In the genomic region with DNA sequence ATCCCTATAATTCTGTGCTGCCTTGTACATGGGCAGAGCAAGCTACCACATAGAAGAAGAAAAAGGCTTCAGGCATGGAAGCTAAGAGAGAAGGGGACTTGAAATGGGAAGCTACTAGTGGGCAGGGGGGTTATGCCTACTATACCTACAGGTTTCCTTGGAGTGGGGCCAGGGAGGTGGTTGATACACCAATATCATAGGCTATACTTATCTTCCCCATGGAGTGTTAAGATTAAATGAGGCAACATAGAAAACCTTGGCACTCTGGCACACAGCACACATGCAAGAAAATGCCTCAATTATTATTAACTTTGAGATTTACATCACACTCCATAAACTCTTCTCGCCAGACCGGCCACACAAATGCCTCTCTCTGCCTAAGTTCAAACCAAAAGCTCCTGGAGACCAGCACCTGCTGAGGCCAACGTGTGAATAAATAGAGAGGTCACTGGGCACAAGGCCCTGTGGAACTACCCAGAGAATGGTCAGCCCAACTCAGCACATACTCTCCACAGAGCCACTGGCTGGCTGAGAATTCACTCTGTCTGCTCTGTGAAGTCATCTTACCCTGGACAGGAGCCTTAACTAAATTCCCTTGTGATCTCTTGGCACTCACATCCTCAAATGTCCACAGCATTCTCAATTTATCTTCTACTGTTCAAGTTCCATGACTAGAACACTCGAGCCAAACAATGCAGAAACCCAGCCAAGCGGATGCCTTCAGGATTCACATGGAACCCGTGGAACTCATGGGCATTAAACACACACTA, we compare ENCODE assay signal across 20 cellular contexts.
DNase-seq lines count a peak whose midpoint lies in the region; ATAC-seq, FAIRE-seq and TF ChIP-seq lines count a peak whose summit lies in the region.
"Had no signal": no experiment of that assay in that cellular context is flagged by ENCODE, and none has a peak within 500 bp of the region (broad histone marks: within the 10 kb centered on the region; RNA-seq: fewer than 3 reads in every experiment).

No MANE protein-coding gene starts in this region.

- peaks cover 0 to 14% (median 7%) of the 10 kb centered on the region in 12 donors for H3K4me1 ChIP-seq in heart left ventricle

- peak overlapping the region in 11 of 12 donors; percentile 49 to 88 (median 75) for H3K27ac ChIP-seq in heart left ventricle
- H3K27ac ChIP-seq: SK-N-MC had no signal

- peak; percentile 4 for DNase-seq in epithelial cell of proximal tubule (ENCODE audit: low read depth)
- peak in 4 of 5 donors; percentile 68 to 81 (median 76) for DNase-seq in heart left ventricle
- DNase-seq in mucosa of gallbladder (ENCODE audit: low spot score): peak; percentile 35
- DNase-seq in T-helper 2 cell treated with Interferon-gamma antibody and Interleukin-4, amounts not matched to agents 5 μg/mL and 100 μg/mL, for 36 hours (ENCODE audit: low spot score): no peak
- DNase-seq in NOMO-1 treated with DMSO at 0.1 percent for 48 hours (lab: John Stamatoyannopoulos, UW; ENCODE audit: unreplicated experiment): no peak
- DNase-seq in HUDEP-2 (lab: John Stamatoyannopoulos, UW; ENCODE audit: unreplicated experiment in 76 of 76): no peak
- no peak for DNase-seq in GM12891 (ENCODE audit: insufficient read length, low spot score)
- DNase-seq: CD4-positive, CD25-positive, alpha-beta regulatory T cell; GOT3; KG1; NCI-H1105 treated with DMSO at 0.1 percent for 48 hours; NCI-H2029 treated with DMSO at 0.1 percent for 48 hours; NCI-H2171; NCI-H345; NCI-H524; NCI-H774; PC-3; SHP77 treated with DMSO at 0.1 percent for 48 hours had no signal

- ATAC-seq in heart left ventricle: peak; percentile 98 to 99 (median 98)
- ATAC-seq: HCT116, PC-3 had no signal

- no peaks in the 10 kb centered on the region for H3K27me3 Mint-ChIP-seq in T-helper 2 cell treated with Interferon-gamma antibody and Interleukin-4, amounts not matched to agents 5 μg/mL and 100 μg/mL, for 36 hours (ENCODE audit: low read depth)
- H3K27me3 Mint-ChIP-seq: CD4-positive, CD25-positive, alpha-beta regulatory T cell had no signal

- H3K4me3 ChIP-seq in epithelial cell of proximal tubule (ENCODE audit: low read depth, low read length) (no peak overlapping the region), heart left ventricle (no peak overlapping the region)
- H3K4me3 ChIP-seq: SK-N-MC had no signal

- 20 to 34% (median 30%) methylated on average over 6 of the region's 6 CpGs for WGBS in heart left ventricle, 4 donors

- H3K4me1 Mint-ChIP-seq in T-helper 2 cell treated with Interferon-gamma antibody and Interleukin-4, amounts not matched to agents 5 μg/mL and 100 μg/mL, for 36 hours (ENCODE audit: low read depth): no peaks in the 10 kb centered on the region
- H3K4me1 Mint-ChIP-seq: CD4-positive, CD25-positive, alpha-beta regulatory T cell had no signal

- H3K27ac Mint-ChIP-seq in T-helper 2 cell treated with Interferon-gamma antibody and Interleukin-4, amounts not matched to agents 5 μg/mL and 100 μg/mL, for 36 hours: no peak overlapping the region

- H3K9me3 Mint-ChIP-seq in T-helper 2 cell treated with Interferon-gamma antibody and Interleukin-4, amounts not matched to agents 5 μg/mL and 100 μg/mL, for 36 hours: no peaks in the 10 kb centered on the region

- TF ChIP-seq CTCF in epithelial cell of proximal tubule (conservative IDR thresholded peaks at IDR 0.05; ENCODE audit: low read depth, low read length): no peak
- no peak for TF ChIP-seq CTCF in heart left ventricle (IDR thresholded peaks at IDR 0.05)

- no peaks in the 10 kb centered on the region for H3K9me3 ChIP-seq in heart left ventricle

- intact Hi-C loops in heart left ventricle (cut with DNase I): loop anchor here in 1 of 10 donors (5.0 kb wide), 2 partner anchors 422 to 498 kb away; a partner anchor contains a TSS

- H3K4me3 Mint-ChIP-seq in T-helper 2 cell treated with Interferon-gamma antibody and Interleukin-4, amounts not matched to agents 5 μg/mL and 100 μg/mL, for 36 hours: no peak overlapping the region
- H3K4me3 Mint-ChIP-seq: CD4-positive, CD25-positive, alpha-beta regulatory T cell had no signal

- no peak for TF ChIP-seq POLR2A in heart left ventricle (IDR thresholded peaks at IDR 0.05)
- TF ChIP-seq POLR2A in GM12891 (IDR thresholded peaks at IDR 0.05; ENCODE audit: low read depth, low read length): no peak

- H3K36me3 ChIP-seq in heart left ventricle: no peaks in the 10 kb centered on the region

- no peaks in the 10 kb centered on the region for H3K36me3 Mint-ChIP-seq in T-helper 2 cell treated with Interferon-gamma antibody and Interleukin-4, amounts not matched to agents 5 μg/mL and 100 μg/mL, for 36 hours (ENCODE audit: low read depth)
- H3K36me3 Mint-ChIP-seq: CD4-positive, CD25-positive, alpha-beta regulatory T cell had no signal

- H3K27me3 ChIP-seq in heart left ventricle: no peaks in the 10 kb centered on the region

- FAIRE-seq in GM12891 (lab: Jason Lieb, UNC): no peak

TF ChIP-seq in GM12891, 5 proteins besides CTCF, POLR2A, EP300 and RAD21:
- TF ChIP-seq POLR2AphosphoS5 (IDR thresholded peaks at IDR 0.05; ENCODE audit: low read depth, low read length) (no peak), SPI1 (IDR thresholded peaks at IDR 0.05; ENCODE audit: low read depth, low read length) (no peak)

Comparison
In these comparisons a context has a peak if more than half of its experiments do, and no peak if none do; other contexts are left out.
1. DNase-seq: peak in epithelial cell of proximal tubule (single experiment), heart left ventricle (4 of 5) and mucosa of gallbladder (single experiment); none in T-helper 2 cell treated with Interferon-gamma antibody and Interleukin-4, amounts not matched to agents 5 μg/mL and 100 μg/mL, for 36 hours (single experiment), NOMO-1 treated with DMSO at 0.1 percent for 48 hours (single experiment), HUDEP-2 (0 of 76) and GM12891 (single experiment).